Comparison of ENCODE assay signal across 23 cellular contexts in the genomic region with DNA sequence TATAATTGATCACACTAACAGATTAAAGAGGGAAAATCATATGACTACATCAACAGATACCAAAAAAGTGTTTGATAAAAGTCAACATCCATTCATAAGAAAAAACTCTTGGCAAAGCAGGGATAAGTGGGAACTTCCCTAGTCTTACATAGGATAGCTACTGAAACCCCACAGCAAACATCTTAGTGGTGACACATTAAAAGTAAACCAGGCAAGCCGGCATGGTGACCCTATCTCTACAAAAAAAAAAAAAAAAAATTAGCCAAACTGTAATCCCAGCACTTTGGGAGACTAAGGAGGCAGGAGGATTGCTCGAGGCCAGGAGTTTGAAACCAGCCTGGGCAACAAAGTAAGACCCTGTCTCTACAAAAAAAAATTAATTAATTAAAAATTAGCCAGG. TPM values are rescaled to one million over a fixed set of nuclear protein-coding genes. Genes with fewer than 3 reads are reported as not detected.
DNase-seq lines count a peak whose midpoint lies in the region; ATAC-seq and TF ChIP-seq lines count a peak whose summit lies in the region.
"Had no signal": no experiment of that assay in that cellular context is flagged by ENCODE, and none has a peak within 500 bp of the region (broad histone marks: within the 10 kb centered on the region; RNA-seq: fewer than 3 reads in every experiment).

No MANE protein-coding gene starts in this region.

- H3F3A ChIP-seq in PC-3 (ENCODE audit: low read length, unreplicated experiment) = no peaks in the 10 kb centered on the region

- no peak overlapping the region for H3K4me3 ChIP-seq in PC-3 (ENCODE audit: low read length)
- H3K4me3 ChIP-seq in osteoblast (ENCODE audit: insufficient read depth, low read length) = no peak overlapping the region
- H3K4me3 ChIP-seq: MG63, SJSA1 had no signal

- peaks cover 68% of the 10 kb centered on the region for H3K4me1 Mint-ChIP-seq in activated T-cell treated with anti-CD3 and anti-CD28 coated beads, Interleukin-2, amount 50 U/mL, for 72 hours (ENCODE audit: low read depth)
- H3K4me1 Mint-ChIP-seq in CD4-positive, alpha-beta T cell (ENCODE audit: low read depth) = peaks cover 62% of the 10 kb centered on the region
- peaks cover 50 to 68% of the 10 kb centered on the region in 2 donors for H3K4me1 Mint-ChIP-seq in natural killer cell

- no peaks in the 10 kb centered on the region for H3K4me1 ChIP-seq in PC-3 (ENCODE audit: insufficient read depth, low read length)
- H3K4me1 ChIP-seq in osteoblast (ENCODE audit: insufficient read depth, low read length) = no peaks in the 10 kb centered on the region
- H3K4me1 ChIP-seq: SJSA1 had no signal

- no peak for ATAC-seq in activated T-cell treated with anti-CD3 and anti-CD28 coated beads, Interleukin-2, amount 50 U/mL, for 72 hours (replicated peaks in 1 of 2)
- ATAC-seq in CD4-positive, alpha-beta T cell (ENCODE audit: poor library complexity) = no peak
- ATAC-seq in PC-3 (no peak), natural killer cell (no peak), GM21360 (IDR thresholded peaks at IDR 0.05; ENCODE audit: unreplicated experiment) (no peak)

- POLR2A ChIA-PET in CD4-positive, alpha-beta T cell (lab: Charles Lee) = no interaction called here
- POLR2A ChIA-PET in PC-3 (lab: Charles Lee; ENCODE audit: unreplicated experiment) = no interaction called here

- H3K27ac Mint-ChIP-seq in activated T-cell treated with anti-CD3 and anti-CD28 coated beads, Interleukin-2, amount 50 U/mL, for 72 hours = peak overlapping the region; percentile 90
- peak overlapping the region; percentile 66 for H3K27ac Mint-ChIP-seq in CD4-positive, alpha-beta T cell
- peak overlapping the region; percentile 50 to 71 for H3K27ac Mint-ChIP-seq in natural killer cell

- no peaks in the 10 kb centered on the region for H3K27me3 Mint-ChIP-seq in activated T-cell treated with anti-CD3 and anti-CD28 coated beads, Interleukin-2, amount 50 U/mL, for 72 hours (ENCODE audit: low read depth)
- no peaks in the 10 kb centered on the region for H3K27me3 Mint-ChIP-seq in CD4-positive, alpha-beta T cell
- no peaks in the 10 kb centered on the region for H3K27me3 Mint-ChIP-seq in natural killer cell (ENCODE audit: low read depth in 2 of 2)

- H3K79me2 ChIP-seq in PC-3 (ENCODE audit: low read length) (no peaks in the 10 kb centered on the region), osteoblast (ENCODE audit: insufficient read depth, low read length) (no peaks in the 10 kb centered on the region)

- H3K27ac ChIP-seq in CD4-positive, alpha-beta T cell (ENCODE audit: low read depth, low read length) = peak overlapping the region; percentile 17
- no peak overlapping the region for H3K27ac ChIP-seq in PC-3 (ENCODE audit: low read length)
- no peak overlapping the region for H3K27ac ChIP-seq in osteoblast (ENCODE audit: low read depth, low read length)
- H3K27ac ChIP-seq: SJSA1 had no signal

- H4K20me1 ChIP-seq in PC-3 (ENCODE audit: low read length) = no peaks in the 10 kb centered on the region
- no peaks in the 10 kb centered on the region for H4K20me1 ChIP-seq in osteoblast (ENCODE audit: insufficient read depth, low read length)

- no peaks in the 10 kb centered on the region for H3K9me3 ChIP-seq in CD4-positive, alpha-beta T cell (ENCODE audit: control insufficient read depth, low read length)
- H3K9me3 ChIP-seq in PC-3 (ENCODE audit: low read length) (no peaks in the 10 kb centered on the region), osteoblast (ENCODE audit: low read depth, low read length) (no peaks in the 10 kb centered on the region)
- H3K9me3 ChIP-seq: MG63, SJSA1 had no signal

- TF ChIP-seq CTCF in CD4-positive, alpha-beta T cell (IDR thresholded peaks at IDR 0.05) = no peak
- TF ChIP-seq CTCF in PC-3 (conservative IDR thresholded peaks at IDR 0.05; ENCODE audit: low read depth, low read length) (no peak), natural killer cell (IDR thresholded peaks at IDR 0.05) (no peak), osteoblast (IDR thresholded peaks at IDR 0.05; ENCODE audit: extremely low read depth, low read depth, low read length) (no peak)

- H3K36me3 ChIP-seq in PC-3 (ENCODE audit: low read depth, low read length) = no peaks in the 10 kb centered on the region
- no peaks in the 10 kb centered on the region for H3K36me3 ChIP-seq in osteoblast (ENCODE audit: insufficient read depth, low read length)
- H3K36me3 ChIP-seq: MG63, SJSA1 had no signal

- BruUV-seq in PC-3 (replicated peaks; lab: Mats Ljungman, UMichigan) = no TSS peak

- no peaks in the 10 kb centered on the region for H3K9me2 ChIP-seq in PC-3 (replicated peaks; ENCODE audit: low read length)

- no peak overlapping the region for H3K9ac ChIP-seq in PC-3 (ENCODE audit: low read length)

- intact Hi-C loops in CD4-positive, alpha-beta T cell (cut with DNase I, micrococcal nuclease) = no loop called here
- intact Hi-C loops in PC-3 (cut with micrococcal nuclease) = no loop called here
- intact Hi-C loops in natural killer cell (cut with micrococcal nuclease) = no loop called here

- no peak overlapping the region for H2AFZ ChIP-seq in PC-3 (ENCODE audit: low read length)
- H2AFZ ChIP-seq in osteoblast (ENCODE audit: low read length) = no peak overlapping the region

- H3K27me3 ChIP-seq in CD4-positive, alpha-beta T cell (ENCODE audit: control insufficient read depth, insufficient read depth, low read length) = no peaks in the 10 kb centered on the region
- H3K27me3 ChIP-seq in PC-3 (ENCODE audit: low read length) (no peaks in the 10 kb centered on the region), osteoblast (ENCODE audit: insufficient read depth, low read length) (no peaks in the 10 kb centered on the region)
- H3K27me3 ChIP-seq: MG63, SJSA1 had no signal

- no peak for DNase-seq in activated T-cell treated with anti-CD3 and anti-CD28 coated beads, Interleukin-2, amount 50 U/mL, for 72 hours
- DNase-seq in activated T-cell treated with anti-CD3 and anti-CD28 coated beads for 4 hours (no peak), PC-3 (peak; percentile 37), natural killer cell (no peak), osteoblast (ENCODE audit: insufficient read length, low spot score, missing footprints) (no peak)
- DNase-seq in CD4-positive, alpha-beta T cell = no peak
- DNase-seq: C1 segment of cervical spinal cord; Calu3; DMS153; DND-41; IMR-90; KG1; MG63; NCI-H1105 treated with DMSO at 0.1 percent for 48 hours; NCI-H2029; NCI-H446 treated with DMSO at 0.1 percent for 48 hours; NCI-H526; NCI-H82; NK-92 treated with Interleukin-12 subunit alpha and Interleukin-12 subunit beta, amount 100 ng/mL, for 24 hours; Right ventricle myocardium superior; RPMI8226 had no signal

- peaks cover 3 to 9% of the 10 kb centered on the region in 2 donors for H3K9me3 Mint-ChIP-seq in activated T-cell treated with anti-CD3 and anti-CD28 coated beads, Interleukin-2, amount 50 U/mL, for 72 hours
- H3K9me3 Mint-ChIP-seq in CD4-positive, alpha-beta T cell = no peaks in the 10 kb centered on the region
- no peaks in the 10 kb centered on the region for H3K9me3 Mint-ChIP-seq in natural killer cell

- peak overlapping the region in 1 of 2 donors; percentile 38 for H3K4me3 Mint-ChIP-seq in activated T-cell treated with anti-CD3 and anti-CD28 coated beads, Interleukin-2, amount 50 U/mL, for 72 hours
- no peak overlapping the region for H3K4me3 Mint-ChIP-seq in CD4-positive, alpha-beta T cell
- no peak overlapping the region for H3K4me3 Mint-ChIP-seq in natural killer cell

- no peak overlapping the region for H3K4me2 ChIP-seq in PC-3 (ENCODE audit: low read length)
- no peak overlapping the region for H3K4me2 ChIP-seq in osteoblast (ENCODE audit: insufficient read depth, low read length)

- CTCF ChIA-PET in CD4-positive, alpha-beta T cell (lab: Charles Lee) = interaction anchor here (1.5 kb wide), 1 partner anchor 88 kb away, joined by 3 read pairs; no protein-coding TSS in a partner anchor
- CTCF ChIA-PET in PC-3 (lab: Charles Lee) = no interaction called here

- peaks cover 3 to 12% of the 10 kb centered on the region in 2 donors for H3K36me3 Mint-ChIP-seq in activated T-cell treated with anti-CD3 and anti-CD28 coated beads, Interleukin-2, amount 50 U/mL, for 72 hours (ENCODE audit: insufficient read depth in 2 of 2)
- H3K36me3 Mint-ChIP-seq in CD4-positive, alpha-beta T cell (ENCODE audit: low read depth) = peaks cover 67% of the 10 kb centered on the region
- H3K36me3 Mint-ChIP-seq in natural killer cell = no peaks in the 10 kb centered on the region

RNA-seq across cellular contexts. Expression of a gene that starts 13.8 kb away (rescaled TPM):
- total RNA-seq in activated T-cell treated with anti-CD3 and anti-CD28 coated beads, Interleukin-2, amount 50 U/mL, for 72 hours = 100 to 1,000 TPM; 256 to 259 TPM
- total RNA-seq in CD4-positive, alpha-beta T cell = 100 to 1,000 TPM; 247 to 248 TPM
- total RNA-seq in PC-3 (2014; rRNA removed) = 44.7 and 49.9 TPM in 2 replicates
- 100 to 1,000 TPM; 409 to 438 (median 438) TPM for total RNA-seq in natural killer cell
- total RNA-seq in osteoblast = 17.7 and 21.0 TPM in 2 replicates

RNA-seq across cellular contexts. Expression of a gene that starts 34.1 kb away (rescaled TPM):
- total RNA-seq in activated T-cell treated with anti-CD3 and anti-CD28 coated beads, Interleukin-2, amount 50 U/mL, for 72 hours = 10 to 100 TPM; 30.4 to 38.1 TPM
- 1 to 10 TPM; 1.2 to 1.6 TPM for total RNA-seq in CD4-positive, alpha-beta T cell
- total RNA-seq in PC-3 (2014; rRNA removed) = 46.5 and 84.1 TPM in 2 replicates
- 10 to 100 TPM in 1 of 3 donors, 1 to 10 TPM in 2; 5.4 to 11.6 (median 5.7) TPM for total RNA-seq in natural killer cell
- total RNA-seq in osteoblast = 11.6 and 11.8 TPM in 2 replicates

RNA-seq across cellular contexts. Expression of a gene that starts 34.5 kb away (rescaled TPM):
- 10 to 100 TPM; 24.9 to 34.6 TPM for total RNA-seq in activated T-cell treated with anti-CD3 and anti-CD28 coated beads, Interleukin-2, amount 50 U/mL, for 72 hours
- total RNA-seq in CD4-positive, alpha-beta T cell = 1 to 10 TPM; 1.3 to 1.6 TPM
- total RNA-seq in PC-3 (2014; rRNA removed) = 27.5 and 28.5 TPM in 2 replicates
- total RNA-seq in natural killer cell = 10 to 100 TPM in 2 of 3 donors, 1 to 10 TPM in 1; 6.4 to 15.2 (median 15.0) TPM
- total RNA-seq in osteoblast = 27.4 and 30.8 TPM in 2 replicates
